In genomic region chr11:115333106-115333505, GRCh38 we compare ENCODE assay signal across 1 cellular context.
TF ChIP-seq lines count a peak whose summit lies in the region.

No MANE protein-coding gene starts in this region.

TF ChIP-seq in HEK293, 187 proteins besides CTCF, POLR2A, EP300 and RAD21 (continued from another document):
- TF ChIP-seq, protein P1, sequence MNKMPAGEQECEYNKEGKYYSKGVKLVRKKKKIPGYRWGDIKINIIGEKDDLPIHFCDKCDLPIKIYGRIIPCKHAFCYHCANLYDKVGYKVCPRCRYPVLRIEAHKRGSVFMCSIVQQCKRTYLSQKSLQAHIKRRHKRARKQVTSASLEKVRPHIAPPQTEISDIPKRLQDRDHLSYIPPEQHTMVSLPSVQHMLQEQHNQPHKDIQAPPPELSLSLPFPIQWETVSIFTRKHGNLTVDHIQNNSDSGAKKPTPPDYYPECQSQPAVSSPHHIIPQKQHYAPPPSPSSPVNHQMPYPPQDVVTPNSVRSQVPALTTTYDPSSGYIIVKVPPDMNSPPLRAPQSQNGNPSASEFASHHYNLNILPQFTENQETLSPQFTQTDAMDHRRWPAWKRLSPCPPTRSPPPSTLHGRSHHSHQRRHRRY (tag by site-specific recombination; IDR thresholded peaks at IDR 0.05), result no peak
- TF ChIP-seq ZNF488 (tag by site-specific recombination; IDR thresholded peaks at IDR 0.05), result no peak
- peak; percentile 31; the same call in 1 of the 2 replicates for TF ChIP-seq TRIM28 (IDR thresholded peaks at IDR 0.05; ENCODE audit: borderline replicate concordance, low read length)
- no peak for TF ChIP-seq ZNF350 (tag by site-specific recombination; IDR thresholded peaks at IDR 0.05)
